In the genomic region with DNA sequence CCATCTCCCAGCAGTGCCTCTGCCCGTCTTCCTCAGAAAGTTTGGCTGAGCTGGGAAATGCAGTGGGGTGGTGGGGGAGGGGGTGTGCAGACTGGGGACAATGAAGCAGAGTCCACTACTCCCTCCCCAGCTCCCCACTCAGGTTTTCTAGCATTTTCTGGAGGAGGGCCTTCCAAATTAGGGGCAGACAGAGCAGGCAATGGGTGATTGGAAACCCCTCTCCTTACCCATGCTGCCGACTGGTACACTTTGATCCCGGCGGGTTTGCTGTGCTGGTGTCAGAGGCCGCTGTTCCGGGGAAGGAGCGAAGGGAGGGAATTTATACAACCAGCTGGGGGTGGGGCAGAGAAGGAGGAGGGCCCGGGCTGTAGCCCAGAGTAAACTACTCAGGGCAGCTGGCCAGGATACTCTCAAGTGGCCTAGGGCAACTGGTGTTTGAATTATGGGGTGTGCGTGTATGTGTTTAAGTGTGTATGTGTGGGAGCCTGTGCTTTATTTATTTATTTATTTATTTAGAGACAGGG, we compare ENCODE assay signal across 1 cellular context.
TF ChIP-seq lines count a peak whose summit lies in the region.

A gene (minus strand): TSS at position 295 of the 524 bp plus-strand sequence. CDS start 64 bp downstream, at position 231.

TF ChIP-seq in HepG2, 621 proteins besides CTCF, POLR2A, EP300 and RAD21 (continued from another document and continues in another):
- TF ChIP-seq, protein P1, sequence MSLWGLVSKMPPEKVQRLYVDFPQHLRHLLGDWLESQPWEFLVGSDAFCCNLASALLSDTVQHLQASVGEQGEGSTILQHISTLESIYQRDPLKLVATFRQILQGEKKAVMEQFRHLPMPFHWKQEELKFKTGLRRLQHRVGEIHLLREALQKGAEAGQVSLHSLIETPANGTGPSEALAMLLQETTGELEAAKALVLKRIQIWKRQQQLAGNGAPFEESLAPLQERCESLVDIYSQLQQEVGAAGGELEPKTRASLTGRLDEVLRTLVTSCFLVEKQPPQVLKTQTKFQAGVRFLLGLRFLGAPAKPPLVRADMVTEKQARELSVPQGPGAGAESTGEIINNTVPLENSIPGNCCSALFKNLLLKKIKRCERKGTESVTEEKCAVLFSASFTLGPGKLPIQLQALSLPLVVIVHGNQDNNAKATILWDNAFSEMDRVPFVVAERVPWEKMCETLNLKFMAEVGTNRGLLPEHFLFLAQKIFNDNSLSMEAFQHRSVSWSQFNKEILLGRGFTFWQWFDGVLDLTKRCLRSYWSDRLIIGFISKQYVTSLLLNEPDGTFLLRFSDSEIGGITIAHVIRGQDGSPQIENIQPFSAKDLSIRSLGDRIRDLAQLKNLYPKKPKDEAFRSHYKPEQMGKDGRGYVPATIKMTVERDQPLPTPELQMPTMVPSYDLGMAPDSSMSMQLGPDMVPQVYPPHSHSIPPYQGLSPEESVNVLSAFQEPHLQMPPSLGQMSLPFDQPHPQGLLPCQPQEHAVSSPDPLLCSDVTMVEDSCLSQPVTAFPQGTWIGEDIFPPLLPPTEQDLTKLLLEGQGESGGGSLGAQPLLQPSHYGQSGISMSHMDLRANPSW (CRISPR knock-in tag; IDR thresholded peaks at IDR 0.05; ENCODE audit: borderline replicate concordance): no peak
- TF ChIP-seq FOXJ3 (CRISPR knock-in tag; IDR thresholded peaks at IDR 0.05; ENCODE audit: borderline replicate concordance) (no peak), ZNF615 (CRISPR knock-in tag; IDR thresholded peaks at IDR 0.05; ENCODE audit: borderline replicate concordance) (no peak), NFRKB (IDR thresholded peaks at IDR 0.05) (no peak), ZNF607 (CRISPR knock-in tag; IDR thresholded peaks at IDR 0.05; ENCODE audit: borderline replicate concordance) (no peak), ZNF331 (CRISPR knock-in tag; IDR thresholded peaks at IDR 0.05) (no peak), ZNF816 (CRISPR knock-in tag; IDR thresholded peaks at IDR 0.05; ENCODE audit: borderline replicate concordance) (no peak), CBX1 (IDR thresholded peaks at IDR 0.05; ENCODE audit: low read depth) (peak; percentile 39), STAT5B (CRISPR knock-in tag; IDR thresholded peaks at IDR 0.05) (no peak), ZFY (CRISPR knock-in tag; IDR thresholded peaks at IDR 0.05) (peak; percentile 68; the same call in 1 of the 2 replicates), FOXK1 (CRISPR knock-in tag; IDR thresholded peaks at IDR 0.05; ENCODE audit: borderline replicate concordance, low read depth) (no peak), ZNF614 (CRISPR knock-in tag; IDR thresholded peaks at IDR 0.05; ENCODE audit: borderline replicate concordance) (no peak), TEAD3 (CRISPR knock-in tag; optimal IDR thresholded peaks at IDR 0.05; ENCODE audit: borderline replicate concordance) (peak; percentile 5), ZSCAN25 (CRISPR knock-in tag; IDR thresholded peaks at IDR 0.05) (no peak), SALL1 (CRISPR knock-in tag; IDR thresholded peaks at IDR 0.05) (peak; percentile 53), LCORL (IDR thresholded peaks at IDR 0.05) (no peak), LCORL (CRISPR knock-in tag; IDR thresholded peaks at IDR 0.05) (no peak), ARNTL (CRISPR knock-in tag; IDR thresholded peaks at IDR 0.05) (0 out of 2 replicates have a peak, but pooled peaks have one; percentile 36), ZBTB20 (CRISPR knock-in tag; IDR thresholded peaks at IDR 0.05; ENCODE audit: borderline replicate concordance, low read depth) (peak; percentile 28; the same call in 1 of the 2 replicates), MTA3 (CRISPR knock-in tag; IDR thresholded peaks at IDR 0.05) (no peak), SAFB2 (CRISPR knock-in tag; IDR thresholded peaks at IDR 0.05; ENCODE audit: borderline replicate concordance, low read depth) (no peak), REL (CRISPR knock-in tag; conservative IDR thresholded peaks at IDR 0.05) (no peak), ZNF562 (CRISPR knock-in tag; IDR thresholded peaks at IDR 0.05; ENCODE audit: borderline replicate concordance) (no peak), PHB2 (IDR thresholded peaks at IDR 0.05; ENCODE audit: partially characterized antibody) (no peak), YEATS4 (CRISPR knock-in tag; IDR thresholded peaks at IDR 0.05; ENCODE audit: borderline replicate concordance) (peak; percentile 73; the same call in 1 of the 2 replicates), CENPT (CRISPR knock-in tag; IDR thresholded peaks at IDR 0.05; ENCODE audit: low read depth) (no peak), AGO1 (IDR thresholded peaks at IDR 0.05; ENCODE audit: low read depth, low read length, poor library complexity, severe bottlenecking) (no peak), NR2C2 (CRISPR knock-in tag; IDR thresholded peaks at IDR 0.05; ENCODE audit: borderline replicate concordance) (no peak), PAWR (CRISPR knock-in tag; IDR thresholded peaks at IDR 0.05; ENCODE audit: borderline replicate concordance) (no peak), RXRA (CRISPR knock-in tag; IDR thresholded peaks at IDR 0.05) (no peak), NONO (IDR thresholded peaks at IDR 0.05) (no peak), NONO (CRISPR knock-in tag; conservative IDR thresholded peaks at IDR 0.05) (no peak; the same call in 1 of the 2 replicates), ZSCAN21 (CRISPR knock-in tag; IDR thresholded peaks at IDR 0.05; ENCODE audit: borderline replicate concordance) (no peak), EED (CRISPR knock-in tag; IDR thresholded peaks at IDR 0.05) (no peak)
- TF ChIP-seq, protein P2, sequence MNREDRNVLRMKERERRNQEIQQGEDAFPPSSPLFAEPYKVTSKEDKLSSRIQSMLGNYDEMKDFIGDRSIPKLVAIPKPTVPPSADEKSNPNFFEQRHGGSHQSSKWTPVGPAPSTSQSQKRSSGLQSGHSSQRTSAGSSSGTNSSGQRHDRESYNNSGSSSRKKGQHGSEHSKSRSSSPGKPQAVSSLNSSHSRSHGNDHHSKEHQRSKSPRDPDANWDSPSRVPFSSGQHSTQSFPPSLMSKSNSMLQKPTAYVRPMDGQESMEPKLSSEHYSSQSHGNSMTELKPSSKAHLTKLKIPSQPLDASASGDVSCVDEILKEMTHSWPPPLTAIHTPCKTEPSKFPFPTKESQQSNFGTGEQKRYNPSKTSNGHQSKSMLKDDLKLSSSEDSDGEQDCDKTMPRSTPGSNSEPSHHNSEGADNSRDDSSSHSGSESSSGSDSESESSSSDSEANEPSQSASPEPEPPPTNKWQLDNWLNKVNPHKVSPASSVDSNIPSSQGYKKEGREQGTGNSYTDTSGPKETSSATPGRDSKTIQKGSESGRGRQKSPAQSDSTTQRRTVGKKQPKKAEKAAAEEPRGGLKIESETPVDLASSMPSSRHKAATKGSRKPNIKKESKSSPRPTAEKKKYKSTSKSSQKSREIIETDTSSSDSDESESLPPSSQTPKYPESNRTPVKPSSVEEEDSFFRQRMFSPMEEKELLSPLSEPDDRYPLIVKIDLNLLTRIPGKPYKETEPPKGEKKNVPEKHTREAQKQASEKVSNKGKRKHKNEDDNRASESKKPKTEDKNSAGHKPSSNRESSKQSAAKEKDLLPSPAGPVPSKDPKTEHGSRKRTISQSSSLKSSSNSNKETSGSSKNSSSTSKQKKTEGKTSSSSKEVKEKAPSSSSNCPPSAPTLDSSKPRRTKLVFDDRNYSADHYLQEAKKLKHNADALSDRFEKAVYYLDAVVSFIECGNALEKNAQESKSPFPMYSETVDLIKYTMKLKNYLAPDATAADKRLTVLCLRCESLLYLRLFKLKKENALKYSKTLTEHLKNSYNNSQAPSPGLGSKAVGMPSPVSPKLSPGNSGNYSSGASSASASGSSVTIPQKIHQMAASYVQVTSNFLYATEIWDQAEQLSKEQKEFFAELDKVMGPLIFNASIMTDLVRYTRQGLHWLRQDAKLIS (CRISPR knock-in tag; IDR thresholded peaks at IDR 0.05): no peak
- TF ChIP-seq, protein P3, sequence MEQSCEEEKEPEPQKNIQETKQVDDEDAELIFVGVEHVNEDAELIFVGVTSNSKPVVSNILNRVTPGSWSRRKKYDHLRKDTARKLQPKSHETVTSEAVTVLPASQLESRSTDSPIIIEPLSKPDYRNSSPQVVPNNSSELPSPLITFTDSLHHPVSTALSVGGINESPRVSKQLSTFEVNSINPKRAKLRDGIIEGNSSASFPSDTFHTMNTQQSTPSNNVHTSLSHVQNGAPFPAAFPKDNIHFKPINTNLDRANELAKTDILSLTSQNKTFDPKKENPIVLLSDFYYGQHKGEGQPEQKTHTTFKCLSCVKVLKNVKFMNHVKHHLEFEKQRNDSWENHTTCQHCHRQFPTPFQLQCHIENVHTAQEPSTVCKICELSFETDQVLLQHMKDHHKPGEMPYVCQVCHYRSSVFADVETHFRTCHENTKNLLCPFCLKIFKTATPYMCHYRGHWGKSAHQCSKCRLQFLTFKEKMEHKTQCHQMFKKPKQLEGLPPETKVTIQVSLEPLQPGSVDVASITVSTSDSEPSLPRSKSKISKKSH (CRISPR knock-in tag; IDR thresholded peaks at IDR 0.05; ENCODE audit: borderline replicate concordance): no peak
- TF ChIP-seq, protein P4, sequence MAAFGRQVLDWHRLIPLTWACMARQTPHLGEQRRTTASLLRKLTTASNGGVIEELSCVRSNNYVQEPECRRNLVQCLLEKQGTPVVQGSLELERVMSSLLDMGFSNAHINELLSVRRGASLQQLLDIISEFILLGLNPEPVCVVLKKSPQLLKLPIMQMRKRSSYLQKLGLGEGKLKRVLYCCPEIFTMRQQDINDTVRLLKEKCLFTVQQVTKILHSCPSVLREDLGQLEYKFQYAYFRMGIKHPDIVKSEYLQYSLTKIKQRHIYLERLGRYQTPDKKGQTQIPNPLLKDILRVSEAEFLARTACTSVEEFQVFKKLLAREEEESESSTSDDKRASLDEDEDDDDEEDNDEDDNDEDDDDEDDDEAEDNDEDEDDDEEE (CRISPR knock-in tag; IDR thresholded peaks at IDR 0.05): no peak
- TF ChIP-seq, protein P5, sequence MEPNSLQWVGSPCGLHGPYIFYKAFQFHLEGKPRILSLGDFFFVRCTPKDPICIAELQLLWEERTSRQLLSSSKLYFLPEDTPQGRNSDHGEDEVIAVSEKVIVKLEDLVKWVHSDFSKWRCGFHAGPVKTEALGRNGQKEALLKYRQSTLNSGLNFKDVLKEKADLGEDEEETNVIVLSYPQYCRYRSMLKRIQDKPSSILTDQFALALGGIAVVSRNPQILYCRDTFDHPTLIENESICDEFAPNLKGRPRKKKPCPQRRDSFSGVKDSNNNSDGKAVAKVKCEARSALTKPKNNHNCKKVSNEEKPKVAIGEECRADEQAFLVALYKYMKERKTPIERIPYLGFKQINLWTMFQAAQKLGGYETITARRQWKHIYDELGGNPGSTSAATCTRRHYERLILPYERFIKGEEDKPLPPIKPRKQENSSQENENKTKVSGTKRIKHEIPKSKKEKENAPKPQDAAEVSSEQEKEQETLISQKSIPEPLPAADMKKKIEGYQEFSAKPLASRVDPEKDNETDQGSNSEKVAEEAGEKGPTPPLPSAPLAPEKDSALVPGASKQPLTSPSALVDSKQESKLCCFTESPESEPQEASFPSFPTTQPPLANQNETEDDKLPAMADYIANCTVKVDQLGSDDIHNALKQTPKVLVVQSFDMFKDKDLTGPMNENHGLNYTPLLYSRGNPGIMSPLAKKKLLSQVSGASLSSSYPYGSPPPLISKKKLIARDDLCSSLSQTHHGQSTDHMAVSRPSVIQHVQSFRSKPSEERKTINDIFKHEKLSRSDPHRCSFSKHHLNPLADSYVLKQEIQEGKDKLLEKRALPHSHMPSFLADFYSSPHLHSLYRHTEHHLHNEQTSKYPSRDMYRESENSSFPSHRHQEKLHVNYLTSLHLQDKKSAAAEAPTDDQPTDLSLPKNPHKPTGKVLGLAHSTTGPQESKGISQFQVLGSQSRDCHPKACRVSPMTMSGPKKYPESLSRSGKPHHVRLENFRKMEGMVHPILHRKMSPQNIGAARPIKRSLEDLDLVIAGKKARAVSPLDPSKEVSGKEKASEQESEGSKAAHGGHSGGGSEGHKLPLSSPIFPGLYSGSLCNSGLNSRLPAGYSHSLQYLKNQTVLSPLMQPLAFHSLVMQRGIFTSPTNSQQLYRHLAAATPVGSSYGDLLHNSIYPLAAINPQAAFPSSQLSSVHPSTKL (CRISPR knock-in tag; IDR thresholded peaks at IDR 0.05): peak; percentile 44; the same call in 1 of the 2 replicates
- TF ChIP-seq, protein P6, sequence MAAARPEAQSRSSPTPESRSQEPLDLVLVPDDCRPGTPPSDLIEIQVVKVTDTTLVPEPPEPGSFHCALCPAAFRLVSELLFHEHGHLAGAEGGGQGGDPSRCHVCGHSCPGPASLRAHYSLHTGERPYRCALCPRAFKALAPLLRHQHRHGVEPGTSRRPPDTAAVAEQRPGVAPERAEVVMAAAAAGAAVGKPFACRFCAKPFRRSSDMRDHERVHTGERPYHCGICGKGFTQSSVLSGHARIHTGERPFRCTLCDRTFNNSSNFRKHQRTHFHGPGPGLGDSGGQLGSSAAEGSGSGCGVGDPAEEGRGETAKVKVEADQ (CRISPR knock-in tag; IDR thresholded peaks at IDR 0.05; ENCODE audit: borderline replicate concordance): no peak
- TF ChIP-seq, protein P7, sequence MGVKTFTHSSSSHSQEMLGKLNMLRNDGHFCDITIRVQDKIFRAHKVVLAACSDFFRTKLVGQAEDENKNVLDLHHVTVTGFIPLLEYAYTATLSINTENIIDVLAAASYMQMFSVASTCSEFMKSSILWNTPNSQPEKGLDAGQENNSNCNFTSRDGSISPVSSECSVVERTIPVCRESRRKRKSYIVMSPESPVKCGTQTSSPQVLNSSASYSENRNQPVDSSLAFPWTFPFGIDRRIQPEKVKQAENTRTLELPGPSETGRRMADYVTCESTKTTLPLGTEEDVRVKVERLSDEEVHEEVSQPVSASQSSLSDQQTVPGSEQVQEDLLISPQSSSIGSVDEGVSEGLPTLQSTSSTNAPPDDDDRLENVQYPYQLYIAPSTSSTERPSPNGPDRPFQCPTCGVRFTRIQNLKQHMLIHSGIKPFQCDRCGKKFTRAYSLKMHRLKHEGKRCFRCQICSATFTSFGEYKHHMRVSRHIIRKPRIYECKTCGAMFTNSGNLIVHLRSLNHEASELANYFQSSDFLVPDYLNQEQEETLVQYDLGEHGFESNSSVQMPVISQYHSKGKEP (CRISPR knock-in tag; IDR thresholded peaks at IDR 0.05): no peak
- TF ChIP-seq, protein P8, sequence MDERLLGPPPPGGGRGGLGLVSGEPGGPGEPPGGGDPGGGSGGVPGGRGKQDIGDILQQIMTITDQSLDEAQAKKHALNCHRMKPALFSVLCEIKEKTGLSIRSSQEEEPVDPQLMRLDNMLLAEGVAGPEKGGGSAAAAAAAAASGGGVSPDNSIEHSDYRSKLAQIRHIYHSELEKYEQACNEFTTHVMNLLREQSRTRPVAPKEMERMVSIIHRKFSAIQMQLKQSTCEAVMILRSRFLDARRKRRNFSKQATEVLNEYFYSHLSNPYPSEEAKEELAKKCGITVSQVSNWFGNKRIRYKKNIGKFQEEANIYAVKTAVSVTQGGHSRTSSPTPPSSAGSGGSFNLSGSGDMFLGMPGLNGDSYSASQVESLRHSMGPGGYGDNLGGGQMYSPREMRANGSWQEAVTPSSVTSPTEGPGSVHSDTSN (CRISPR knock-in tag; IDR thresholded peaks at IDR 0.05): no peak
- TF ChIP-seq, protein P9, sequence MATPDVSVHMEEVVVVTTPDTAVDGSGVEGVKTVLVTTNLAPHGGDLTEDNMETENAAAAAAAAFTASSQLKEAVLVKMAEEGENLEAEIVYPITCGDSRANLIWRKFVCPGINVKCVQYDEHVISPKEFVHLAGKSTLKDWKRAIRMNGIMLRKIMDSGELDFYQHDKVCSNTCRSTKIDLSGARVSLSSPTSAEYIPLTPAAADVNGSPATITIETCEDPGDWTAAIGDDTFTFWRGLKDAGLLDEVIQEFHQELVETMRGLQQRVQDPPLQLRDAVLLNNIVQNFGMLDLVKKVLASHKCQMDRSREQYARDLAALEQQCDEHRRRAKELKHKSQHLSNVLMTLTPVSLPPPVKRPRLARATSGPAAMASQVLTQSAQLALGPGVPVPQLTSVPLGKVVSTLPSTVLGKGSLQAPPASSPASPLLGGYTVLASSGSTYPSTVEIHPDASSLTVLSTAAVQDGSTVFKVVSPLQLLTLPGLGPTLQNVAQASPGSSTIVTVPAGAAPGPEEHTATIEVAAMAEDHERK (CRISPR knock-in tag; IDR thresholded peaks at IDR 0.05; ENCODE audit: low read depth): no peak
